1 cellular context compared by ENCODE assay signal in genomic region chr3:183099026-183099837, GRCh38.
TF ChIP-seq lines count a peak whose summit lies in the region.

MCCC1 (minus strand) TSS chr3:183099496; CDS start chr3:183099440, 56 bp downstream.

TF ChIP-seq in K562, 482 proteins besides CTCF, POLR2A, EP300 and RAD21 (continued from another document and continues in another):
- TF ChIP-seq ARID3A (IDR thresholded peaks at IDR 0.05; ENCODE audit: borderline replicate concordance, low read depth, low read length) (no peak), HMG20A (CRISPR knock-in tag; conservative IDR thresholded peaks at IDR 0.05) (no peak), ZBTB9 (CRISPR knock-in tag; IDR thresholded peaks at IDR 0.05) (no peak), ZMIZ1 (IDR thresholded peaks at IDR 0.05; ENCODE audit: low read depth in 2 of 2, low read length in 2 of 2) (peak in 1 of 2 experiments; percentile 65; a peak in 1 of 4 replicates), TFAP4 (CRISPR knock-in tag; IDR thresholded peaks at IDR 0.05; ENCODE audit: borderline replicate concordance) (peak; percentile 91; the same call in 1 of the 2 replicates), MGA (IDR thresholded peaks at IDR 0.05) (peak; percentile 83), TBP (optimal IDR thresholded peaks at IDR 0.05; ENCODE audit: low read depth, low read length) (peak; percentile 78), SREBF1 (IDR thresholded peaks at IDR 0.05; ENCODE audit: borderline replicate concordance, low read depth, low read length) (no peak), FOXA3 (CRISPR knock-in tag; conservative IDR thresholded peaks at IDR 0.05 in 1 of 2, IDR thresholded peaks at IDR 0.05 in 1 of 2) (no peak), TARDBP (IDR thresholded peaks at IDR 0.05) (no peak), TFE3 (CRISPR knock-in tag; IDR thresholded peaks at IDR 0.05) (peak; percentile 55), SUPT5H (IDR thresholded peaks at IDR 0.05) (peak; percentile 84), DIDO1 (tag; IDR thresholded peaks at IDR 0.05; ENCODE audit: low read depth) (no peak; the same call in 1 of the 2 replicates), ZNF512 (tag; IDR thresholded peaks at IDR 0.05) (no peak), ZNF41 (CRISPR knock-in tag; conservative IDR thresholded peaks at IDR 0.05) (no peak), ZNF3 (CRISPR knock-in tag; IDR thresholded peaks at IDR 0.05) (no peak), ARID1B (IDR thresholded peaks at IDR 0.05) (no peak; the same call in none of the 2 replicates), ZNF324 (CRISPR knock-in tag; IDR thresholded peaks at IDR 0.05) (no peak), ATF1 (CRISPR knock-in tag; IDR thresholded peaks at IDR 0.05) (0 out of 2 replicates have a peak, but pooled peaks have one; percentile 27), ATF1 (tag; IDR thresholded peaks at IDR 0.05) (peak; percentile 82), SP2 (IDR thresholded peaks at IDR 0.05; ENCODE audit: extremely low read depth, low read depth, low read length, poor library complexity, severe bottlenecking) (no peak), ZC3H11A (IDR thresholded peaks at IDR 0.05; ENCODE audit: low read depth, low read length) (no peak), RBM39 (optimal IDR thresholded peaks at IDR 0.05; ENCODE audit: low read depth, low read length) (no peak), SMC3 (conservative IDR thresholded peaks at IDR 0.05; ENCODE audit: insufficient read depth, low read depth, low read length) (no peak), CBX8 (IDR thresholded peaks at IDR 0.05; ENCODE audit: borderline replicate concordance, extremely low read depth, low read depth, low read length, poor library complexity, severe bottlenecking) (no peak), MTF1 (CRISPR knock-in tag; IDR thresholded peaks at IDR 0.05; ENCODE audit: borderline replicate concordance) (no peak), ZNF707 (CRISPR knock-in tag; conservative IDR thresholded peaks at IDR 0.05) (no peak), ZNF644 (tag; IDR thresholded peaks at IDR 0.05; ENCODE audit: low read depth) (no peak), ZNF140 (CRISPR knock-in tag; IDR thresholded peaks at IDR 0.05) (no peak), DLX4 (CRISPR knock-in tag; IDR thresholded peaks at IDR 0.05) (no peak), RFX5 (IDR thresholded peaks at IDR 0.05; ENCODE audit: low read depth, low read length) (no peak), EWSR1 (IDR thresholded peaks at IDR 0.05; ENCODE audit: borderline replicate concordance, low read depth, partially characterized antibody) (no peak), ETV6 (IDR thresholded peaks at IDR 0.05; ENCODE audit: borderline replicate concordance in 1 of 2, low read depth in 2 of 2, low read length in 1 of 2) (no peak), ETV6 (CRISPR knock-in tag; IDR thresholded peaks at IDR 0.05; ENCODE audit: borderline replicate concordance) (peak; percentile 19; the same call in 1 of the 2 replicates), PHTF2 (CRISPR knock-in tag; IDR thresholded peaks at IDR 0.05) (no peak), DNMT1 (IDR thresholded peaks at IDR 0.05) (no peak)
